Comparison of ENCODE assay signal across 9 cellular contexts in the genomic region with DNA sequence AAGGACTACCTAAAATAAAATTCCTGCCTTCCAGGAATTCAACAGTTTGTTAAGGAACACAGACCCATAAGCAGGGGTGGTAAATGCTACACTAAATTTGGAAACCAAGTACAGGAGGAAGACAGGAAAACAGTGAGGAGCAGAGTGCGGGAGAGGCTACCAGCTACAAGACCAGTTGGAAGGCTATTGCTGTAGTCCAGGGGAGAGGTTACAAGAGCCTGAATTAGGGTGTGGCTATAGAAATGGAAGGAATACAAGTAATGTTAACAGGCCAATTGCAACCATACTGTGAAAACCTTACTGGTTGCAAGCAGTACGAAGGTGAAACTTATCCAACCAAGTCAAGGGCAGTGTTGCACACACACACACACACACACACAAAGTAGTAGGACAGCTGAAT. TPM values are rescaled to one million over a fixed set of nuclear protein-coding genes. Genes with fewer than 3 reads are reported as not detected.
DNase-seq lines count a peak whose midpoint lies in the region; ATAC-seq and TF ChIP-seq lines count a peak whose summit lies in the region.
"Had no signal": no experiment of that assay in that cellular context is flagged by ENCODE, and none has a peak within 500 bp of the region (broad histone marks: within the 10 kb centered on the region; RNA-seq: fewer than 3 reads in every experiment).

No MANE protein-coding gene starts in this region.

- H3K4me3 ChIP-seq in right cardiac atrium (ENCODE audit: low read length) (peak overlapping the region; percentile 68), heart right ventricle (peak overlapping the region in 5 of 10 donors; percentile 85 to 99 (median 90)), upper lobe of right lung (peak overlapping the region; percentile 97)

- DNase-seq in right cardiac atrium (no peak), heart right ventricle (no peak), left colon (no peak), upper lobe of right lung (no peak), NCI-H69 (lab: John Stamatoyannopoulos, UW) (no peak)

- 76% methylated on average over 2 of the region's 2 CpGs for WGBS in right cardiac atrium
- 69 to 79% methylated on average over 2 of the region's 2 CpGs for WGBS in heart right ventricle, 2 donors

- no peaks in the 10 kb centered on the region for H3K27me3 ChIP-seq in right cardiac atrium (ENCODE audit: control insufficient read depth, insufficient read depth)
- peaks cover 0 to 12% (median 0%) of the 10 kb centered on the region in 7 donors for H3K27me3 ChIP-seq in heart right ventricle
- H3K27me3 ChIP-seq in upper lobe of right lung, result peaks cover 4% of the 10 kb centered on the region

- ATAC-seq in right cardiac atrium (no peak), heart right ventricle (no peak), left colon (peak; percentile 28), upper lobe of right lung (peak; percentile 11), HG03565 (IDR thresholded peaks at IDR 0.05; ENCODE audit: unreplicated experiment) (no peak), GM18861 (IDR thresholded peaks at IDR 0.05; ENCODE audit: unreplicated experiment) (no peak)
- no peak for ATAC-seq in activated T-helper 17 cell treated with anti-CD3 and anti-CD28 coated beads, Interleukin-2, amount 50 U/mL, for 72 hours (replicated peaks)

- peaks cover 8% of the 10 kb centered on the region for H3K27me3 Mint-ChIP-seq in activated T-helper 17 cell treated with anti-CD3 and anti-CD28 coated beads, Interleukin-2, amount 50 U/mL, for 72 hours

- peak overlapping the region; percentile 82 for H3K27ac Mint-ChIP-seq in activated T-helper 17 cell treated with anti-CD3 and anti-CD28 coated beads, Interleukin-2, amount 50 U/mL, for 72 hours

- H3K36me3 Mint-ChIP-seq in activated T-helper 17 cell treated with anti-CD3 and anti-CD28 coated beads, Interleukin-2, amount 50 U/mL, for 72 hours (ENCODE audit: low read depth), result peaks cover 6% of the 10 kb centered on the region

- H3K4me1 Mint-ChIP-seq in activated T-helper 17 cell treated with anti-CD3 and anti-CD28 coated beads, Interleukin-2, amount 50 U/mL, for 72 hours, result peaks cover 18% of the 10 kb centered on the region

- peak overlapping the region; percentile 89 for H3K4me3 Mint-ChIP-seq in activated T-helper 17 cell treated with anti-CD3 and anti-CD28 coated beads, Interleukin-2, amount 50 U/mL, for 72 hours

- no peak for TF ChIP-seq CTCF in heart right ventricle (IDR thresholded peaks at IDR 0.05)
- no peak for TF ChIP-seq CTCF in upper lobe of right lung (IDR thresholded peaks at IDR 0.05)

- peaks cover 0 to 20% (median 0%) of the 10 kb centered on the region in 9 donors for H3K36me3 ChIP-seq in heart right ventricle
- peaks cover 6% of the 10 kb centered on the region for H3K36me3 ChIP-seq in upper lobe of right lung

- no peaks in the 10 kb centered on the region for H3K9me3 Mint-ChIP-seq in activated T-helper 17 cell treated with anti-CD3 and anti-CD28 coated beads, Interleukin-2, amount 50 U/mL, for 72 hours

- H3K4me1 ChIP-seq in right cardiac atrium (ENCODE audit: control insufficient read depth, insufficient read depth, low read length) (no peaks in the 10 kb centered on the region), heart right ventricle (peaks cover 3 to 37% (median 32%) of the 10 kb centered on the region in 9 donors), upper lobe of right lung (peaks cover 24% of the 10 kb centered on the region)

- intact Hi-C loops in right cardiac atrium (cut with DNase I) (no loop called here), heart right ventricle (cut with DNase I) (no loop called here), left colon (cut with DNase I, micrococcal nuclease) (no loop called here), upper lobe of right lung (cut with DNase I) (no loop called here)

- H3K9me3 ChIP-seq in right cardiac atrium (ENCODE audit: control insufficient read depth, low read length) (no peaks in the 10 kb centered on the region), heart right ventricle (no peaks in the 10 kb centered on the region), upper lobe of right lung (no peaks in the 10 kb centered on the region)

- H3K27ac ChIP-seq in right cardiac atrium (ENCODE audit: low read length) (no peak overlapping the region), heart right ventricle (peak overlapping the region in 1 of 10 donors; percentile 95), upper lobe of right lung (no peak overlapping the region)

RNA-seq across cellular contexts. Expression of a gene that starts 0.9 kb away (rescaled TPM):
- total RNA-seq in right cardiac atrium, result 10 to 100 TPM; 32.9 to 48.6 (median 35.9) TPM
- 14.3 TPM for polyA plus RNA-seq in right cardiac atrium
- 10 to 100 TPM; 28.2 to 49.3 (median 30.1) TPM for total RNA-seq in heart right ventricle
- polyA plus RNA-seq in heart right ventricle, result 10 to 100 TPM; 13.8 to 23.0 TPM
- total RNA-seq in activated T-helper 17 cell treated with anti-CD3 and anti-CD28 coated beads, Interleukin-2, amount 50 U/mL, for 72 hours, result 10 to 100 TPM; 30.0 to 39.7 TPM
- 10 to 100 TPM; 37.5 to 40.7 TPM for total RNA-seq in left colon
- 50.3 TPM for total RNA-seq in upper lobe of right lung

RNA-seq across cellular contexts. Expression of a gene that starts 11.5 kb away (rescaled TPM):
- total RNA-seq in right cardiac atrium, result 10 to 100 TPM in 2 of 4 donors, 1 to 10 TPM in 2; 7.7 to 11.0 (median 9.7) TPM
- polyA plus RNA-seq in right cardiac atrium, result 5.8 TPM
- total RNA-seq in heart right ventricle, result 10 to 100 TPM in 2 of 10 donors, 1 to 10 TPM in 8; 6.4 to 10.5 (median 9.0) TPM
- 1 to 10 TPM; 3.3 to 5.5 TPM for polyA plus RNA-seq in heart right ventricle
- 10 to 100 TPM; 21.2 to 28.6 TPM for total RNA-seq in activated T-helper 17 cell treated with anti-CD3 and anti-CD28 coated beads, Interleukin-2, amount 50 U/mL, for 72 hours
- total RNA-seq in left colon, result 10 to 100 TPM; 10.7 to 10.8 TPM
- 14.8 TPM for total RNA-seq in upper lobe of right lung

RNA-seq across cellular contexts. Expression of a gene that starts 54.0 kb away (rescaled TPM):
- total RNA-seq in right cardiac atrium (not detected), heart right ventricle (not detected), left colon (not detected), upper lobe of right lung (not detected)
- polyA plus RNA-seq in right cardiac atrium (not detected), heart right ventricle (not detected)
- total RNA-seq in activated T-helper 17 cell treated with anti-CD3 and anti-CD28 coated beads, Interleukin-2, amount 50 U/mL, for 72 hours, result not detected
- total RNA-seq: M059J had no signal

Comparison
In these comparisons a context has a peak if more than half of its experiments do, and no peak if none do; other contexts are left out.
1. ATAC-seq: peak in left colon (single experiment) and upper lobe of right lung (single experiment); none in right cardiac atrium (0 of 2), heart right ventricle (0 of 8), activated T-helper 17 cell treated with anti-CD3 and anti-CD28 coated beads, Interleukin-2, amount 50 U/mL, for 72 hours (single experiment), HG03565 (single experiment) and GM18861 (single experiment).